Comparison of ENCODE assay signal across 30 cellular contexts in the genomic region with DNA sequence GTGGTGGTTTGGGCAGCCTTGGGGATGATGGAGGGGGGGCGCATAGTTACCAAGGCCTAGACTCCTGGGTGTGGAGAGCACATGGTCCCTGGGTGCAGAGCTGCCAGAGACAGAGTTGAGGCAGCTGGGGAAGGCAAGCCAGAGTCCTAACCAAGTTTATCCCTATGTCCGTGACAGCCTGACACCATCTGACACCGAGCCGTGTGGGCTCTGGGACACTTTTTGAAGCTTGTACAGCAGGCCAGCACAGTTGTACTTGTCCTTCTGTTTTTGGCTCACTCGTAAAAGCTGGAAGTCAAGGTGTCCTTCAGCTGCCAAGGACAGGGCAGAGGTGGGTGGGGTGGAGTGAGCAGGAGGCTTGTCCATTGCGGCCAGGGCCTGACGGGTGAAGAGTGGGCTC. TPM values are rescaled to one million over a fixed set of nuclear protein-coding genes. Genes with fewer than 3 reads are reported as not detected.
A peak's percentile ranks its signal among the peaks of the same experiment; 100 is the strongest.
DNase-seq lines count a peak whose midpoint lies in the region; ATAC-seq and TF ChIP-seq lines count a peak whose summit lies in the region.
"Had no signal": no experiment of that assay in that cellular context is flagged by ENCODE, and none has a peak within 500 bp of the region (broad histone marks: within the 10 kb centered on the region; RNA-seq: fewer than 3 reads in every experiment).

No MANE protein-coding gene starts in this region.

- intact Hi-C loops in tibial artery (cut with DNase I; ENCODE audit: low total_unique reads) = no loop called here

- H3K9me3 Mint-ChIP-seq in activated CD8-positive, alpha-beta memory T cell treated with anti-CD3 and anti-CD28 coated beads, Interleukin-2, amount 10 ng/mL, durations not matched to agents 7 days and 5 days (ENCODE audit: low read depth) = no peaks in the 10 kb centered on the region
- H3K9me3 Mint-ChIP-seq: activated naive CD8-positive, alpha-beta T cell treated with anti-CD3 and anti-CD28 coated beads, Interleukin-2, amount 10 ng/mL, durations not matched to agents 7 days and 5 days had no signal

- TF ChIP-seq CTCF in cardiac muscle cell (IDR thresholded peaks at IDR 0.05; ENCODE audit: low read depth, low read length) (no peak), tibial artery (IDR thresholded peaks at IDR 0.05) (no peak)

- H3K36me3 ChIP-seq in cardiac muscle cell (no peaks in the 10 kb centered on the region), tibial artery (no peaks in the 10 kb centered on the region)

- DNase-seq in activated CD8-positive, alpha-beta memory T cell treated with anti-CD3 and anti-CD28 coated beads, Interleukin-2, amount 10 ng/mL, durations not matched to agents 7 days and 5 days = peak; percentile 14
- DNase-seq in cardiac muscle cell (ENCODE audit: low read depth in 1 of 2, low spot score in 1 of 2) = no peak
- peak; percentile 60 for DNase-seq in myocyte (ENCODE audit: low read depth)
- DNase-seq in tibial artery = no peak
- no peak for DNase-seq in caudate nucleus (lab: John Stamatoyannopoulos, UW)
- DNase-seq in NCI-H524 (lab: John Stamatoyannopoulos, UW) = no peak
- DNase-seq: activated CD4-positive, alpha-beta T cell treated with anti-CD3 and anti-CD28 coated beads, Interleukin-2, amount 50 U/mL, for 48 hours; activated effector memory CD4-positive, alpha-beta T cell treated with anti-CD3 and anti-CD28 coated beads, Interleukin-2, amount 50 U/mL, for 16 hours; activated naive CD8-positive, alpha-beta T cell treated with anti-CD3 and anti-CD28 coated beads, Interleukin-2, amount 10 ng/mL, durations not matched to agents 7 days and 5 days; activated T-cell treated with anti-CD3 and anti-CD28 coated beads for 4 hours; Caco-2; DMS79; effector CD8-positive, alpha-beta T cell; GF-D8; glutamatergic neuron; KG1; NCI-H1417 treated with DMSO at 0.1 percent for 48 hours; NCI-H2081; NCI-H774; small intestine had no signal

- peaks cover 12% of the 10 kb centered on the region for H3K27me3 Mint-ChIP-seq in activated CD8-positive, alpha-beta memory T cell treated with anti-CD3 and anti-CD28 coated beads, Interleukin-2, amount 10 ng/mL, durations not matched to agents 7 days and 5 days

- CTCF ChIA-PET in activated CD8-positive, alpha-beta memory T cell treated with anti-CD3 and anti-CD28 coated beads, Interleukin-2, amount 10 ng/mL, durations not matched to agents 7 days and 5 days (lab: Charles Lee) = interaction anchor here (11.1 kb wide), 1 partner anchor 64 kb away, joined by 129 read pairs; no protein-coding TSS in a partner anchor

- H3K9me3 ChIP-seq in cardiac muscle cell (ENCODE audit: low read depth) (no peaks in the 10 kb centered on the region), tibial artery (no peaks in the 10 kb centered on the region)
- H3K9me3 ChIP-seq: Caco-2 had no signal

- H3K27me3 ChIP-seq in cardiac muscle cell (no peaks in the 10 kb centered on the region), tibial artery (no peaks in the 10 kb centered on the region)

- H3K36me3 Mint-ChIP-seq in activated CD8-positive, alpha-beta memory T cell treated with anti-CD3 and anti-CD28 coated beads, Interleukin-2, amount 10 ng/mL, durations not matched to agents 7 days and 5 days = no peaks in the 10 kb centered on the region
- H3K36me3 Mint-ChIP-seq: activated naive CD8-positive, alpha-beta T cell treated with anti-CD3 and anti-CD28 coated beads, Interleukin-2, amount 10 ng/mL, durations not matched to agents 7 days and 5 days; type B pancreatic cell had no signal

- H3K4me1 Mint-ChIP-seq in activated CD8-positive, alpha-beta memory T cell treated with anti-CD3 and anti-CD28 coated beads, Interleukin-2, amount 10 ng/mL, durations not matched to agents 7 days and 5 days = peaks cover 6% of the 10 kb centered on the region

- H3K27ac ChIP-seq in cardiac muscle cell (peak overlapping the region; percentile 95), tibial artery (peak overlapping the region; percentile 27 to 68), caudate nucleus (ENCODE audit: low read depth, low read length) (no peak overlapping the region)
- H3K27ac ChIP-seq: epithelial cell of prostate had no signal

- no peak for ATAC-seq in activated CD8-positive, alpha-beta memory T cell treated with anti-CD3 and anti-CD28 coated beads, Interleukin-2, amount 10 ng/mL, durations not matched to agents 7 days and 5 days
- ATAC-seq in GM21447 (IDR thresholded peaks at IDR 0.05; ENCODE audit: unreplicated experiment) = no peak
- ATAC-seq: activated CD4-positive, CD25-positive, alpha-beta regulatory T cell treated with anti-CD3 and anti-CD28 coated beads, Interleukin-2, amount 50 U/mL, for 24 hours; HCT116 had no signal

- H3K27ac Mint-ChIP-seq in activated CD8-positive, alpha-beta memory T cell treated with anti-CD3 and anti-CD28 coated beads, Interleukin-2, amount 10 ng/mL, durations not matched to agents 7 days and 5 days = no peak overlapping the region
- H3K27ac Mint-ChIP-seq: activated naive CD8-positive, alpha-beta T cell treated with anti-CD3 and anti-CD28 coated beads, Interleukin-2, amount 10 ng/mL, durations not matched to agents 7 days and 5 days had no signal

- H3K4me3 ChIP-seq in cardiac muscle cell (no peak overlapping the region), tibial artery (no peak overlapping the region)

- H3K4me1 ChIP-seq in cardiac muscle cell (ENCODE audit: low read depth) (peaks cover 54% of the 10 kb centered on the region), tibial artery (peaks cover 0 to 65% (median 42%) of the 10 kb centered on the region in 4 donors)

- H3K4me3 Mint-ChIP-seq in activated CD8-positive, alpha-beta memory T cell treated with anti-CD3 and anti-CD28 coated beads, Interleukin-2, amount 10 ng/mL, durations not matched to agents 7 days and 5 days = no peak overlapping the region
- H3K4me3 Mint-ChIP-seq: activated naive CD8-positive, alpha-beta T cell treated with anti-CD3 and anti-CD28 coated beads, Interleukin-2, amount 10 ng/mL, durations not matched to agents 7 days and 5 days; type B pancreatic cell had no signal

RNA-seq across cellular contexts. Expression of a gene that starts 28.5 kb away (rescaled TPM):
- not detected for total RNA-seq in activated CD8-positive, alpha-beta memory T cell treated with anti-CD3 and anti-CD28 coated beads, Interleukin-2, amount 10 ng/mL, durations not matched to agents 7 days and 5 days
- total RNA-seq in cardiac muscle cell (1.0 and 2.9 TPM in 2 replicates), myocyte (0.16 TPM in 1 of 2 replicates, not detected in the other)
- polyA plus RNA-seq in cardiac muscle cell = 2.8 and 4.0 TPM in 2 replicates
- 0.03 TPM for polyA plus RNA-seq in myocyte (2012)
- total RNA-seq: activated naive CD8-positive, alpha-beta T cell treated with anti-CD3 and anti-CD28 coated beads, Interleukin-2, amount 10 ng/mL, durations not matched to agents 7 days and 5 days; Caco-2; kidney epithelial cell; lung microvascular endothelial cell; pulmonary artery endothelial cell; SK-MEL-5; T-helper 1 cell treated with Interleukin-12 subunit alpha and Interleukin-12 subunit beta and Interleukin-4 antibody, amounts not matched to agents 30 ng/mL and 1 ng/mL, for 36 hours had no signal

Comparison
In these comparisons a context has a peak if more than half of its experiments do, and no peak if none do; other contexts are left out.
1. DNase-seq: peak in activated CD8-positive, alpha-beta memory T cell treated with anti-CD3 and anti-CD28 coated beads, Interleukin-2, amount 10 ng/mL, durations not matched to agents 7 days and 5 days (single experiment) and myocyte (single experiment); none in cardiac muscle cell (0 of 2), tibial artery (0 of 2), caudate nucleus (0 of 61) and NCI-H524 (0 of 2).